ENCODE assay signal across 11 cellular contexts in genomic region chr5:2756211-2756746, GRCh38. TPM values are rescaled to one million over a fixed set of nuclear protein-coding genes. Genes with fewer than 3 reads are reported as not detected.
DNase-seq lines count a peak whose midpoint lies in the region; ATAC-seq and TF ChIP-seq lines count a peak whose summit lies in the region.
"Had no signal": no experiment of that assay in that cellular context is flagged by ENCODE, and none has a peak within 500 bp of the region (broad histone marks: within the 10 kb centered on the region; RNA-seq: fewer than 3 reads in every experiment).

No MANE protein-coding gene starts in this region.

- H3K9me3 ChIP-seq in spleen = peaks cover 0 to 9% (median 0%) of the 10 kb centered on the region in 8 donors
- H3K9me3 ChIP-seq: pancreas had no signal

- peak; percentile 31 for DNase-seq in NCI-H1092 treated with DMSO at 0.1 percent for 48 hours (lab: John Stamatoyannopoulos, UW)
- DNase-seq in NCI-H1092 (lab: John Stamatoyannopoulos, UW) = no peak
- no peak for DNase-seq in activated T-cell treated with anti-CD3 and anti-CD28 coated beads, Interleukin-2, amount 50 U/mL, for 72 hours
- DNase-seq in iPS-NIHi11 (ENCODE audit: low spot score) = peak; percentile 74
- DNase-seq in spleen = no peak
- no peak for DNase-seq in GM13976 (ENCODE audit: low spot score)
- DNase-seq in middle frontal gyrus (ENCODE audit: extremely low spot score, low spot score) = no peak
- DNase-seq: SIG-M5 had no signal

- peak overlapping the region in 7 of 8 donors; percentile 12 to 59 (median 21) for H3K4me3 ChIP-seq in spleen

- H3K36me3 Mint-ChIP-seq in activated T-cell treated with anti-CD3 and anti-CD28 coated beads, Interleukin-2, amount 50 U/mL, for 72 hours (ENCODE audit: insufficient read depth in 2 of 2) = peaks cover 4 to 5% of the 10 kb centered on the region in 2 donors

- intact Hi-C loops in spleen (cut with DNase I; ENCODE audit: low total_unique reads) = no loop called here

- no peak overlapping the region for H3K27ac ChIP-seq in spleen
- H3K27ac ChIP-seq: 22Rv1, pancreas had no signal

- no peaks in the 10 kb centered on the region for H3K9me3 Mint-ChIP-seq in activated T-cell treated with anti-CD3 and anti-CD28 coated beads, Interleukin-2, amount 50 U/mL, for 72 hours

- H3K4me1 Mint-ChIP-seq in activated T-cell treated with anti-CD3 and anti-CD28 coated beads, Interleukin-2, amount 50 U/mL, for 72 hours (ENCODE audit: low read depth) = peaks cover 15% of the 10 kb centered on the region

- in situ Hi-C loops in GM13976 (cut with MboI; ENCODE audit: low sequenced_read_pairs, unreplicated experiment) = no loop called here

- H3K4me1 ChIP-seq in spleen = peaks cover 0 to 46% (median 32%) of the 10 kb centered on the region in 6 donors

- H3K36me3 ChIP-seq in spleen = no peaks in the 10 kb centered on the region
- H3K36me3 ChIP-seq: pancreas had no signal

- H3K27me3 Mint-ChIP-seq in activated T-cell treated with anti-CD3 and anti-CD28 coated beads, Interleukin-2, amount 50 U/mL, for 72 hours (ENCODE audit: low read depth) = peaks cover 54% of the 10 kb centered on the region

- TF ChIP-seq POLR2A in spleen (IDR thresholded peaks at IDR 0.05) = no peak

- 3 to 13% (median 5%) methylated on average over 43 of the region's 43 CpGs for WGBS in spleen, 5 donors

- TF ChIP-seq CTCF in spleen (IDR thresholded peaks at IDR 0.05 in 8 of 11, conservative IDR thresholded peaks at IDR 0.05 in 3 of 11) = no peak
- TF ChIP-seq CTCF in GM13976 (IDR thresholded peaks at IDR 0.05; ENCODE audit: borderline replicate concordance, control extremely low read depth, extremely low read depth, insufficient read depth, missing control alignments) = no peak

- H3K27ac Mint-ChIP-seq in activated T-cell treated with anti-CD3 and anti-CD28 coated beads, Interleukin-2, amount 50 U/mL, for 72 hours = no peak overlapping the region

- ATAC-seq in activated T-cell treated with anti-CD3 and anti-CD28 coated beads, Interleukin-2, amount 50 U/mL, for 72 hours (replicated peaks in 1 of 2) = no peak
- ATAC-seq in HG02759 (IDR thresholded peaks at IDR 0.05; ENCODE audit: unreplicated experiment) = no peak
- ATAC-seq: pancreas had no signal

- H3K27me3 ChIP-seq in spleen (replicated peaks in 1 of 7) = peaks cover 5 to 91% (median 84%) of the 10 kb centered on the region in 7 donors

- H3K4me3 Mint-ChIP-seq in activated T-cell treated with anti-CD3 and anti-CD28 coated beads, Interleukin-2, amount 50 U/mL, for 72 hours = peak overlapping the region; percentile 63

RNA-seq across cellular contexts. Expression of gene IRX2, which starts 4.8 kb away (rescaled TPM):
- total RNA-seq in activated T-cell treated with anti-CD3 and anti-CD28 coated beads, Interleukin-2, amount 50 U/mL, for 72 hours = not detected
- under 1 TPM in 2 of 7 donors, not detected in 5; 0.13 to 0.26 TPM for total RNA-seq in spleen
- under 1 TPM in 1 of 3 donors, not detected in 2; 0.03 TPM for polyA plus RNA-seq in spleen

Comparison
In these comparisons a context has a peak if more than half of its experiments do, and no peak if none do; other contexts are left out.
1. DNase-seq: peak in NCI-H1092 treated with DMSO at 0.1 percent for 48 hours (single experiment) and iPS-NIHi11 (single experiment); none in NCI-H1092 (single experiment), activated T-cell treated with anti-CD3 and anti-CD28 coated beads, Interleukin-2, amount 50 U/mL, for 72 hours (0 of 2), spleen (single experiment), GM13976 (single experiment) and middle frontal gyrus (single experiment).